In genomic region chr3:20039765-20040475, GRCh38 we compare ENCODE assay signal across 8 cellular contexts. TPM values are rescaled to one million over a fixed set of nuclear protein-coding genes. Genes with fewer than 3 reads are reported as not detected.
DNase-seq lines count a peak whose midpoint lies in the region; ATAC-seq and TF ChIP-seq lines count a peak whose summit lies in the region.

Gene KAT2B, plus strand, starts transcription at chr3:20040446. Its CDS starts 32 bp downstream, at chr3:20040478.

- H3K4me1 ChIP-seq in ectodermal cell (ENCODE audit: control insufficient read depth, insufficient read depth, low read length): peaks cover 8% of the 10 kb centered on the region

- TF ChIP-seq CTCF in activated CD8-positive, alpha-beta T cell treated with anti-CD3 and anti-CD28 coated beads for 36 hours (IDR thresholded peaks at IDR 0.05): peak; percentile 69

- peak; percentile 68 for ATAC-seq in GM18867 (IDR thresholded peaks at IDR 0.05; ENCODE audit: unreplicated experiment)
- peak; percentile 43 for ATAC-seq in HG03103 (IDR thresholded peaks at IDR 0.05; ENCODE audit: low read depth, unreplicated experiment)
- peak; percentile 77 for ATAC-seq in activated CD8-positive, alpha-beta T cell treated with anti-CD3 and anti-CD28 coated beads for 36 hours

- peak within 1 kb of the TSS; percentile 78 for H3K4me3 ChIP-seq in ectodermal cell (ENCODE audit: insufficient read depth, low read depth, low read length)

- H3K27ac ChIP-seq in ectodermal cell (ENCODE audit: insufficient read depth, low read depth, low read length, poor library complexity, severe bottlenecking): peak within 1 kb of the TSS; percentile 81

- intact Hi-C loops in activated CD8-positive, alpha-beta T cell treated with anti-CD3 and anti-CD28 coated beads for 36 hours (cut with micrococcal nuclease): loop anchor here (1.0 to 10.0 kb wide), 5 partner anchors 62 to 147 kb away; partner anchors contain the start of genes EFHB, RAB5A and SGO1

- peak within 1 kb of the TSS; percentile 95 for H3K27ac Mint-ChIP-seq in activated CD8-positive, alpha-beta T cell treated with anti-CD3 and anti-CD28 coated beads for 36 hours

- H3K9me3 ChIP-seq in ectodermal cell (ENCODE audit: control insufficient read depth, low read length): no peaks in the 10 kb centered on the region

- H3K9me3 Mint-ChIP-seq in activated CD8-positive, alpha-beta T cell treated with anti-CD3 and anti-CD28 coated beads for 36 hours: no peaks in the 10 kb centered on the region

- CTCF ChIA-PET in activated CD8-positive, alpha-beta T cell treated with anti-CD3 and anti-CD28 coated beads for 36 hours (lab: Charles Lee): interaction anchor here (0.7 to 1.4 kb wide), 4 partner anchors 17 to 154 kb away, joined by 3 to 6 read pairs (median 3); no protein-coding TSS in a partner anchor

- H3K36me3 Mint-ChIP-seq in activated CD8-positive, alpha-beta T cell treated with anti-CD3 and anti-CD28 coated beads for 36 hours (ENCODE audit: low read depth): no peaks in the 10 kb centered on the region

- no peaks in the 10 kb centered on the region for H3K27me3 Mint-ChIP-seq in activated CD8-positive, alpha-beta T cell treated with anti-CD3 and anti-CD28 coated beads for 36 hours

- H3K36me3 ChIP-seq in ectodermal cell (ENCODE audit: control insufficient read depth, insufficient read depth, low read length): no peaks in the 10 kb centered on the region

- H3K4me1 Mint-ChIP-seq in activated CD8-positive, alpha-beta T cell treated with anti-CD3 and anti-CD28 coated beads for 36 hours (ENCODE audit: low read depth): peaks cover 50% of the 10 kb centered on the region

- H3K27me3 ChIP-seq in ectodermal cell (ENCODE audit: control insufficient read depth, insufficient read depth, low read length, poor library complexity, severe bottlenecking): no peaks in the 10 kb centered on the region

- POLR2A ChIA-PET in activated CD8-positive, alpha-beta T cell treated with anti-CD3 and anti-CD28 coated beads for 36 hours (lab: Charles Lee): interaction anchor here (1.3 to 2.8 kb wide), 3 partner anchors 15 to 146 kb away, joined by 5 to 17 read pairs (median 11); partner anchors contain the start of gene SGO1

- peak within 1 kb of the TSS; percentile 93 for H3K4me3 Mint-ChIP-seq in activated CD8-positive, alpha-beta T cell treated with anti-CD3 and anti-CD28 coated beads for 36 hours

- peak; percentile 75 for DNase-seq in AG08395 (ENCODE audit: low spot score)
- DNase-seq in NCI-H526 treated with DMSO at 0.1 percent for 48 hours (lab: John Stamatoyannopoulos, UW): peak; percentile 79
- peak; percentile 87 for DNase-seq in activated CD8-positive, alpha-beta T cell treated with anti-CD3 and anti-CD28 coated beads for 36 hours
- DNase-seq in lung microvascular endothelial cell (ENCODE audit: low read depth in 2 of 2): peak; percentile 74 to 81
- peak; percentile 73 for DNase-seq in stimulated activated CD8-positive, alpha-beta memory T cell treated with anti-CD3 and anti-CD28 coated beads, Interleukin-12 subunit alpha, Interleukin-12 subunit beta, amount 100 ng/mL, for 1 hour (ENCODE audit: low read depth)

- WGBS in ectodermal cell, 2 experiments: 0 to 1% methylated on average over 52 to 54 of the region's 66 CpGs

RNA-seq across cellular contexts. Expression of gene KAT2B, which starts in this region (rescaled TPM):
- total RNA-seq in activated CD8-positive, alpha-beta T cell treated with anti-CD3 and anti-CD28 coated beads for 36 hours: 10 to 100 TPM; 18.6 to 28.8 TPM
- polyA plus RNA-seq in ectodermal cell (2013, experiment 1 of 4): 6.7 TPM
- polyA plus RNA-seq in ectodermal cell (2013, experiment 2 of 4): 8.4 TPM
- 5.9 TPM for polyA plus RNA-seq in ectodermal cell (2013, experiment 3 of 4)
- polyA plus RNA-seq in ectodermal cell (2013, experiment 4 of 4): 8.8 TPM
- 7.2 and 21.8 TPM in 2 replicates for total RNA-seq in lung microvascular endothelial cell

Comparison
In these comparisons a context has a peak if more than half of its experiments do, and no peak if none do; other contexts are left out.
1. Peak in every context shown above with its lines: DNase-seq, ATAC-seq, H3K4me3 ChIP-seq and H3K27ac ChIP-seq.